ENCODE assay signal across 1 cellular context in genomic region chr9:69121155-69122085, GRCh38.
A peak's percentile ranks its signal among the peaks of the same experiment; 100 is the strongest.
TF ChIP-seq lines count a peak whose summit lies in the region.

No MANE protein-coding gene starts in this region.

TF ChIP-seq in HEK293, 187 proteins besides CTCF, POLR2A, EP300 and RAD21 (continued from another document):
- TF ChIP-seq ZBTB48 (tag by site-specific recombination; IDR thresholded peaks at IDR 0.05) (peak; percentile 79), PATZ1 (tag by site-specific recombination; IDR thresholded peaks at IDR 0.05) (0 out of 2 replicates have a peak, but pooled peaks have one; percentile 24), SCRT2 (tag by site-specific recombination; IDR thresholded peaks at IDR 0.05) (peak; percentile 99; the same call in 1 of the 2 replicates), ZNF133 (tag by site-specific recombination; IDR thresholded peaks at IDR 0.05) (no peak)
